In the genomic region with DNA sequence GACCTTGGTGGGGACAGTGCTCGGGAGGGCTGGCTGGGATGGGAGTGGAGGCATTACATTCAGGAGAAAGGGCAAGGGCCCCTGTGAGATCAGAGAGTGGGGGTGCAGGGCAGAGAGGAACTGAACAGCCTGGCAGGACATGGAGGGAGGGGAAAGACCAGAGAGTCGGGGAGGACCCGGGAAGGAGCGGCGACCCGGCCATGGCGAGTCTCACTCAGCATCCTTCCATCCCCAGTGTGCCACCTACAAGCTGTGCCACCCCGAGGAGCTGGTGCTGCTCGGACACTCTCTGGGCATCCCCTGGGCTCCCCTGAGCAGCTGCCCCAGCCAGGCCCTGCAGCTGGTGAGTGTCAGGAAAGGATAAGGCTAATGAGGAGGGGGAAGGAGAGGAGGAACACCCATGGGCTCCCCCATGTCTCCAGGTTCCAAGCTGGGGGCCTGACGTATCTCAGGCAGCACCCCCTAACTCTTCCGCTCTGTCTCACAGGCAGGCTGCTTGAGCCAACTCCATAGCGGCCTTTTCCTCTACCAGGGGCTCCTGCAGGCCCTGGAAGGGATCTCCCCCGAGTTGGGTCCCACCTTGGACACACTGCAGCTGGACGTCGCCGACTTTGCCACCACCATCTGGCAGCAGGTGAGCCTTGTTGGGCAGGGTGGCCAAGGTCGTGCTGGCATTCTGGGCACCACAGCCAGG, we compare ENCODE assay signal across 23 cellular contexts. TPM values are rescaled to one million over a fixed set of nuclear protein-coding genes. Genes with fewer than 3 reads are reported as not detected.
A peak's percentile ranks its signal among the peaks of the same experiment; 100 is the strongest.
DNase-seq lines count a peak whose midpoint lies in the region; ATAC-seq and TF ChIP-seq lines count a peak whose summit lies in the region.
"Had no signal": no experiment of that assay in that cellular context is flagged by ENCODE, and none has a peak within 500 bp of the region (broad histone marks: within the 10 kb centered on the region; RNA-seq: fewer than 3 reads in every experiment).

No MANE protein-coding gene starts in this region.

- H2AK5ac ChIP-seq in H9 (ENCODE audit: insufficient read length, low read length) = no peak overlapping the region

- no peak overlapping the region for H2BK120ac ChIP-seq in H9 (ENCODE audit: low read depth, low read length, poor library complexity, severe bottlenecking)

- H2BK20ac ChIP-seq in H9 (ENCODE audit: low read depth, low read length, poor library complexity, severe bottlenecking) = no peak overlapping the region

- H3K14ac ChIP-seq in H9 (ENCODE audit: insufficient read depth, low read length) = no peak overlapping the region

- H3K56ac ChIP-seq in H9 (ENCODE audit: insufficient read length, low read depth, low read length) = no peak overlapping the region

- H3K27me3 ChIP-seq in BLaER1 (no peaks in the 10 kb centered on the region), H9 (ENCODE audit: insufficient read depth, low read length) (no peaks in the 10 kb centered on the region), osteoblast (ENCODE audit: insufficient read depth, low read length) (no peaks in the 10 kb centered on the region)
- H3K27me3 ChIP-seq: ascending aorta, esophagus squamous epithelium had no signal

- DNase-seq in H9 = no peak
- peak; percentile 77 for DNase-seq in osteoblast (ENCODE audit: insufficient read length, low spot score, missing footprints)
- DNase-seq in DMS79 treated with DMSO at 0.1 percent for 48 hours (lab: John Stamatoyannopoulos, UW) = no peak
- DNase-seq in mucosa of descending colon = no peak
- DNase-seq in midbrain (lab: John Stamatoyannopoulos, UW) = no peak
- DNase-seq: activated CD8-positive, alpha-beta memory T cell treated with anti-CD3 and anti-CD28 coated beads for 24 hours; activated naive CD4-positive, alpha-beta T cell treated with anti-CD3 and anti-CD28 coated beads, Interleukin-2, amount 50 U/mL, for 16 hours; activated T-cell treated with anti-CD3 and anti-CD28 coated beads, Interleukin-2, amount 50 U/mL, for 48 hours; effector CD8-positive, alpha-beta T cell; esophagus squamous epithelium; NCI-H1105 treated with DMSO at 0.1 percent for 48 hours; NCI-H2107; SK-N-SH; T1000 had no signal

- H3K18ac ChIP-seq in H9 (ENCODE audit: insufficient read length, low read depth, low read length) = no peak overlapping the region

- H3K4me3 ChIP-seq in BLaER1 (no peak overlapping the region), osteoblast (ENCODE audit: insufficient read depth, low read length) (no peak overlapping the region), mucosa of descending colon (no peak overlapping the region)
- H3K4me3 ChIP-seq: ascending aorta, esophagus squamous epithelium had no signal

- H3K9me3 Mint-ChIP-seq in H9 = peaks cover 0 to 6% of the 10 kb centered on the region in 2 experiments; a peak in 2 of 5 replicates
- no peaks in the 10 kb centered on the region for H3K9me3 Mint-ChIP-seq in dendritic cell treated with granulocyte-macrophage colony-stimulating factor and Interleukin-4, amounts not matched to agents 40 ng/mL and 50 ng/mL, for 4 days
- H3K9me3 Mint-ChIP-seq: neural crest cell had no signal

- H3K4ac ChIP-seq in H9 (ENCODE audit: low read depth, low read length) = no peak overlapping the region

- TF ChIP-seq CTCF in H9 (conservative IDR thresholded peaks at IDR 0.05) = no peak
- TF ChIP-seq CTCF in osteoblast (IDR thresholded peaks at IDR 0.05; ENCODE audit: extremely low read depth, low read depth, low read length) = no peak
- no peak for TF ChIP-seq CTCF in mucosa of descending colon (IDR thresholded peaks at IDR 0.05)

- H3K27ac Mint-ChIP-seq in H9 = peak overlapping the region in 2 of 3 experiments; percentile 34 to 73; a peak in 2 of 7 replicates
- peak overlapping the region; percentile 4 for H3K27ac Mint-ChIP-seq in dendritic cell treated with granulocyte-macrophage colony-stimulating factor and Interleukin-4, amounts not matched to agents 40 ng/mL and 50 ng/mL, for 4 days

- peaks cover 3% of the 10 kb centered on the region for H3K27me3 Mint-ChIP-seq in H9 (ENCODE audit: low read depth)
- H3K27me3 Mint-ChIP-seq in dendritic cell treated with granulocyte-macrophage colony-stimulating factor and Interleukin-4, amounts not matched to agents 40 ng/mL and 50 ng/mL, for 4 days = peaks cover 37% of the 10 kb centered on the region

- H2BK15ac ChIP-seq in H9 (ENCODE audit: low read depth, low read length) = no peak overlapping the region

- H2AFZ ChIP-seq in H9 (ENCODE audit: low read length) (no peak overlapping the region), osteoblast (ENCODE audit: low read length) (no peak overlapping the region)

- no peak overlapping the region for H4K5ac ChIP-seq in H9 (ENCODE audit: insufficient read length, low read depth, low read length)

- H4K20me1 ChIP-seq in BLaER1 (no peaks in the 10 kb centered on the region), H9 (ENCODE audit: control insufficient read depth, insufficient read depth, insufficient read length) (no peaks in the 10 kb centered on the region), osteoblast (ENCODE audit: insufficient read depth, low read length) (no peaks in the 10 kb centered on the region)

- no peak overlapping the region for H3K23ac ChIP-seq in H9 (ENCODE audit: insufficient read length, low read depth, low read length)

- peaks cover 26 to 52% of the 10 kb centered on the region in 2 experiments for H3K4me1 Mint-ChIP-seq in H9
- H3K4me1 Mint-ChIP-seq in dendritic cell treated with granulocyte-macrophage colony-stimulating factor and Interleukin-4, amounts not matched to agents 40 ng/mL and 50 ng/mL, for 4 days (ENCODE audit: low read depth) = peaks cover 22% of the 10 kb centered on the region

- no peak overlapping the region for H3T11ph ChIP-seq in H9 (ENCODE audit: low read length)

- H3K9ac ChIP-seq in BLaER1 = peak overlapping the region; percentile 40; the same call in 1 of the 2 replicates
- H3K9ac ChIP-seq in H9 (ENCODE audit: extremely low read depth, insufficient read length, low read length) = no peak overlapping the region
- H3K9ac ChIP-seq: SK-N-SH had no signal

- no peak overlapping the region for H2BK12ac ChIP-seq in H9 (ENCODE audit: insufficient read length, low read depth, low read length)

- no peak overlapping the region for H4K8ac ChIP-seq in H9 (replicated peaks; ENCODE audit: insufficient read length, low read depth, low read length)

- H3K4me1 ChIP-seq in BLaER1 (peaks cover 14% of the 10 kb centered on the region), H9 (ENCODE audit: insufficient read depth, low read length) (peaks cover 4% of the 10 kb centered on the region; the same call in 1 of the 2 replicates), osteoblast (ENCODE audit: insufficient read depth, low read length) (peaks cover 13% of the 10 kb centered on the region), mucosa of descending colon (ENCODE audit: low read depth) (peaks cover 28% of the 10 kb centered on the region)

- H3K27ac ChIP-seq in BLaER1 = peak overlapping the region; percentile 60
- no peak overlapping the region for H3K27ac ChIP-seq in H9 (ENCODE audit: insufficient read length, low read depth, low read length)
- H3K27ac ChIP-seq in osteoblast (ENCODE audit: low read depth, low read length) = no peak overlapping the region

- no peaks in the 10 kb centered on the region for H3K23me2 ChIP-seq in H9 (ENCODE audit: insufficient read length, low read depth, low read length, poor library complexity, severe bottlenecking)

- no peaks in the 10 kb centered on the region for H3K79me2 ChIP-seq in H9 (ENCODE audit: insufficient read depth, low read length)
- no peaks in the 10 kb centered on the region for H3K79me2 ChIP-seq in osteoblast (ENCODE audit: insufficient read depth, low read length)

- H3K9me3 ChIP-seq in BLaER1 = no peaks in the 10 kb centered on the region
- H3K9me3 ChIP-seq in H9 (ENCODE audit: control insufficient read depth, low read depth, low read length) = no peaks in the 10 kb centered on the region
- H3K9me3 ChIP-seq in osteoblast (ENCODE audit: low read depth, low read length) = no peaks in the 10 kb centered on the region
- no peaks in the 10 kb centered on the region for H3K9me3 ChIP-seq in mucosa of descending colon
- H3K9me3 ChIP-seq: ascending aorta, esophagus squamous epithelium, SK-N-SH had no signal

- intact Hi-C loops in dendritic cell treated with granulocyte-macrophage colony-stimulating factor and Interleukin-4, amounts not matched to agents 40 ng/mL and 50 ng/mL, for 4 days (cut with micrococcal nuclease) = no loop called here
- intact Hi-C loops in mucosa of descending colon (cut with DNase I, micrococcal nuclease) = no loop called here

- H3K4me3 Mint-ChIP-seq in H9 = no peak overlapping the region
- H3K4me3 Mint-ChIP-seq in dendritic cell treated with granulocyte-macrophage colony-stimulating factor and Interleukin-4, amounts not matched to agents 40 ng/mL and 50 ng/mL, for 4 days = no peak overlapping the region
- H3K4me3 Mint-ChIP-seq: neural crest cell had no signal

- H3K36me3 ChIP-seq in BLaER1 (peaks cover 32% of the 10 kb centered on the region), osteoblast (ENCODE audit: insufficient read depth, low read length) (peaks cover 11% of the 10 kb centered on the region), mucosa of descending colon (ENCODE audit: low read depth) (no peaks in the 10 kb centered on the region)

- H4K91ac ChIP-seq in H9 (ENCODE audit: insufficient read length, low read depth, low read length) = no peak overlapping the region

- H3K36me3 Mint-ChIP-seq in H9 (ENCODE audit: insufficient read depth in 1 of 3, low read depth in 3 of 3) = peaks cover 8 to 18% (median 17%) of the 10 kb centered on the region in 3 experiments; a peak in 6 of 7 replicates
- H3K36me3 Mint-ChIP-seq in dendritic cell treated with granulocyte-macrophage colony-stimulating factor and Interleukin-4, amounts not matched to agents 40 ng/mL and 50 ng/mL, for 4 days (ENCODE audit: low read depth) = peaks cover 30% of the 10 kb centered on the region

- no CpG with 5 or more reads among the region's 17 CpGs for WGBS in H9 (ENCODE audit: extremely low coverage, insufficient read length, low lambda C conversion rate)

- no peaks in the 10 kb centered on the region for H3K79me1 ChIP-seq in H9 (ENCODE audit: insufficient read depth, low read depth, low read length, poor library complexity, severe bottlenecking)

- H3K4me2 ChIP-seq in BLaER1 = peak overlapping the region; percentile 57
- no peak overlapping the region for H3K4me2 ChIP-seq in H9 (ENCODE audit: insufficient read depth, insufficient read length, low read length)
- H3K4me2 ChIP-seq in osteoblast (ENCODE audit: insufficient read depth, low read length) = no peak overlapping the region
- H3K4me2 ChIP-seq: SK-N-SH had no signal

- H2BK5ac ChIP-seq in H9 (ENCODE audit: insufficient read length, low read length) = no peak overlapping the region

- ATAC-seq in mucosa of descending colon = no peak
- no peak for ATAC-seq in HG02870 (IDR thresholded peaks at IDR 0.05; ENCODE audit: unreplicated experiment)
- ATAC-seq: activated CD4-positive, CD25-positive, alpha-beta regulatory T cell treated with anti-CD3 and anti-CD28 coated beads, Interleukin-2, amount 50 U/mL, for 24 hours; HCT116 had no signal

RNA-seq across cellular contexts. Expression of gene CSF3, which starts 0.9 kb away (rescaled TPM):
- total RNA-seq in H9 (2021) (not detected in 2 replicates), osteoblast (not detected in 2 replicates), mucosa of descending colon (not detected)
- total RNA-seq: neural crest cell, temporal lobe had no signal

RNA-seq across cellular contexts. Expression of gene PSMD3, which starts 35.5 kb away (rescaled TPM):
- total RNA-seq in H9 (2021) (174 and 177 TPM in 2 replicates), osteoblast (94.8 and 99.3 TPM in 2 replicates), mucosa of descending colon (100 to 1,000 TPM in 1 of 3 donors, 10 to 100 TPM in 2; 96.0 to 126 (median 96.8) TPM)

RNA-seq across cellular contexts. Expression of gene MED24, which starts 38.1 kb away (rescaled TPM):
- 104 and 105 TPM in 2 replicates for total RNA-seq in H9 (2021)
- 33.6 and 36.6 TPM in 2 replicates for total RNA-seq in osteoblast
- total RNA-seq in mucosa of descending colon = 10 to 100 TPM; 76.6 to 90.2 (median 87.4) TPM

RNA-seq across cellular contexts. Expression of gene THRA, which starts 46.6 kb away (rescaled TPM):
- total RNA-seq in H9 (2021) (9.8 and 10.1 TPM in 2 replicates), osteoblast (30.6 and 33.3 TPM in 2 replicates), mucosa of descending colon (100 to 1,000 TPM in 1 of 3 donors, 10 to 100 TPM in 2; 56.8 to 114 (median 60.0) TPM)

RNA-seq across cellular contexts. Expression of gene GSDMA, which starts 53.3 kb away (rescaled TPM):
- total RNA-seq in H9 (2021) (not detected in 2 replicates), osteoblast (under 0.01 TPM in 1 of 2 replicates, not detected in the other), mucosa of descending colon (under 1 TPM; 0.22 to 0.54 (median 0.26) TPM)
- total RNA-seq: ascending aorta, glomerular endothelial cell, neural crest cell had no signal
